In genomic region chr20:59783020-59784010, GRCh38 we compare ENCODE assay signal across 7 cellular contexts.
DNase-seq lines count a peak whose midpoint lies in the region; ATAC-seq and TF ChIP-seq lines count a peak whose summit lies in the region.

No MANE protein-coding gene starts in this region.

- H3K4me3 ChIP-seq in body of pancreas = no peak overlapping the region

- H3K36me3 ChIP-seq in body of pancreas (replicated peaks in 1 of 2; ENCODE audit: insufficient read depth in 1 of 2, low read depth in 2 of 2) = no peaks in the 10 kb centered on the region

- DNase-seq in EL (peak; percentile 40), NCI-H82 (lab: John Stamatoyannopoulos, UW) (peak; percentile 78), body of pancreas (peak; percentile 28 to 60 (median 44)), iPS-NIHi11 (ENCODE audit: low spot score) (peak; percentile 87)
- peak; percentile 32 to 46 for DNase-seq in stimulated activated CD4-positive, alpha-beta T cell treated with anti-CD3 and anti-CD28 coated beads, Interleukin-2, amount 100 ng/mL, for 48 hours

- no peak overlapping the region for H3K27ac ChIP-seq in body of pancreas

- TF ChIP-seq POLR2A in body of pancreas (IDR thresholded peaks at IDR 0.05) = no peak

- peak; percentile 53 for ATAC-seq in HG02870 (IDR thresholded peaks at IDR 0.05; ENCODE audit: unreplicated experiment)
- no peak for ATAC-seq in body of pancreas
- no peak for ATAC-seq in HG02973 (IDR thresholded peaks at IDR 0.05; ENCODE audit: unreplicated experiment)

- intact Hi-C loops in body of pancreas (cut with DNase I) = no loop called here

- 26% methylated on average over 17 to 19 of the region's 19 CpGs for WGBS in body of pancreas, 2 donors

- TF ChIP-seq CTCF in body of pancreas (IDR thresholded peaks at IDR 0.05) = peak; percentile 41 to 81 (median 55)

- H3K9me3 ChIP-seq in body of pancreas = no peaks in the 10 kb centered on the region

- no peaks in the 10 kb centered on the region for H3K27me3 ChIP-seq in body of pancreas

- no peaks in the 10 kb centered on the region for H3K4me1 ChIP-seq in body of pancreas
